Comparison of ENCODE assay signal across 22 cellular contexts in genomic region chr11:36110698-36111410, GRCh38.
DNase-seq lines count a peak whose midpoint lies in the region; ATAC-seq and TF ChIP-seq lines count a peak whose summit lies in the region.
"Had no signal": no experiment of that assay in that cellular context is flagged by ENCODE, and none has a peak within 500 bp of the region (broad histone marks: within the 10 kb centered on the region; RNA-seq: fewer than 3 reads in every experiment).

No MANE protein-coding gene starts in this region.

- peaks cover 14 to 47% of the 10 kb centered on the region in 2 donors for H3K9me3 ChIP-seq in neuronal stem cell (replicated peaks in 1 of 2; ENCODE audit: control insufficient read depth in 2 of 2, insufficient read depth in 1 of 2, low read depth in 1 of 2, low read length in 2 of 2)
- H3K9me3 ChIP-seq in smooth muscle cell (replicated peaks; ENCODE audit: low read depth) = peaks cover 2% of the 10 kb centered on the region

- H3K4me2 ChIP-seq in neuronal stem cell (ENCODE audit: insufficient read depth, low read length, poor library complexity, severe bottlenecking) (peak overlapping the region; percentile 54), smooth muscle cell (no peak overlapping the region)
- H3K4me2 ChIP-seq: BLaER1, PC-9 had no signal

- H3K18ac ChIP-seq in neuronal stem cell (ENCODE audit: low read length) = peak overlapping the region; percentile 87

- H4K8ac ChIP-seq in neuronal stem cell (ENCODE audit: low read depth, low read length) = peak overlapping the region; percentile 66

- H3K27me3 ChIP-seq in dorsolateral prefrontal cortex = no peaks in the 10 kb centered on the region
- H3K27me3 ChIP-seq in neuronal stem cell (ENCODE audit: control insufficient read depth in 3 of 3, insufficient read depth in 3 of 3, low read depth in 1 of 3, low read length in 3 of 3) = no peaks in the 10 kb centered on the region
- no peaks in the 10 kb centered on the region for H3K27me3 ChIP-seq in smooth muscle cell (ENCODE audit: low read depth)
- H3K27me3 ChIP-seq: BLaER1, body of pancreas, tibial artery had no signal

- H3K4me1 ChIP-seq in neuronal stem cell (ENCODE audit: control insufficient read depth in 2 of 2, insufficient read depth in 1 of 2, low read depth in 1 of 2, low read length in 2 of 2) = peaks cover 27 to 29% of the 10 kb centered on the region in 2 donors
- peaks cover 28% of the 10 kb centered on the region for H3K4me1 ChIP-seq in smooth muscle cell (ENCODE audit: low read depth)
- H3K4me1 ChIP-seq: BLaER1, body of pancreas, psoas muscle, spleen, tibial artery had no signal

- H2BK15ac ChIP-seq in neuronal stem cell (ENCODE audit: low read length) = no peak overlapping the region

- no peaks in the 10 kb centered on the region for H3K79me2 ChIP-seq in smooth muscle cell (ENCODE audit: low read depth)

- H3K14ac ChIP-seq in neuronal stem cell (ENCODE audit: low read length) = no peak overlapping the region

- WGBS in neuronal stem cell (ENCODE audit: extremely low coverage in 2 of 2, insufficient read length in 2 of 2, insufficient replicate concordance in 1 of 2), 2 donors = no CpG with 5 or more reads among the region's 8 CpGs
- 71% methylated on average over 8 of the region's 8 CpGs for WGBS in smooth muscle cell (ENCODE audit: low lambda C conversion rate)

- H2AFZ ChIP-seq in neuronal stem cell (ENCODE audit: low read length) (no peak overlapping the region), smooth muscle cell (ENCODE audit: low read depth) (no peak overlapping the region)
- H2AFZ ChIP-seq: PC-9 had no signal

- no peak for ATAC-seq in activated CD4-positive, CD25-positive, alpha-beta regulatory T cell treated with anti-CD3 and anti-CD28 coated beads, Interleukin-2, amount 50 U/mL, for 24 hours
- ATAC-seq: body of pancreas; naive thymus-derived CD8-positive, alpha-beta T cell; psoas muscle had no signal

- peak overlapping the region; percentile 16 for H4K91ac ChIP-seq in neuronal stem cell (ENCODE audit: low read depth, low read length, poor library complexity)

- DNase-seq in NCI-H2171 treated with DMSO at 0.1 percent for 48 hours (lab: John Stamatoyannopoulos, UW) (peak; percentile 60), NCI-H2171 (lab: John Stamatoyannopoulos, UW) (no peak), NCI-H2196 treated with DMSO at 0.1 percent for 48 hours (lab: John Stamatoyannopoulos, UW; ENCODE audit: unreplicated experiment) (peak; percentile 17), dorsolateral prefrontal cortex (no peak), neuronal stem cell (ENCODE audit: low spot score) (no peak), smooth muscle cell (lab: John Stamatoyannopoulos, UW; ENCODE audit: unreplicated experiment) (no peak), DMS114 treated with DMSO at 0.1 percent for 48 hours (lab: John Stamatoyannopoulos, UW; ENCODE audit: unreplicated experiment) (no peak)
- DNase-seq: activated naive CD4-positive, alpha-beta T cell treated with anti-CD3 and anti-CD28 coated beads, Interleukin-2, amount 50 U/mL, for 16 hours; body of pancreas; GOT3; immature natural killer cell; Karpas-422; naive thymus-derived CD8-positive, alpha-beta T cell; NCI-H524 treated with DMSO at 0.1 percent for 48 hours; PC-9; psoas muscle; spleen; T-helper 9 cell; tibial artery had no signal

- intact Hi-C loops in dorsolateral prefrontal cortex (cut with DNase I) = no loop called here

- peak overlapping the region; percentile 47 for H2BK12ac ChIP-seq in neuronal stem cell (ENCODE audit: low read length)

- TF ChIP-seq CTCF in dorsolateral prefrontal cortex (IDR thresholded peaks at IDR 0.05 in 54 of 56, conservative IDR thresholded peaks at IDR 0.05 in 2 of 56; ENCODE audit: low read depth in 1 of 56, partially characterized antibody in 56 of 56) = no peak
- no peak for TF ChIP-seq CTCF in smooth muscle cell (IDR thresholded peaks at IDR 0.05; ENCODE audit: borderline replicate concordance, insufficient read depth, poor library complexity, severe bottlenecking)

- H3K23ac ChIP-seq in neuronal stem cell (ENCODE audit: low read depth, low read length, poor library complexity) = no peak overlapping the region

- peak overlapping the region; percentile 24 for H3K9ac ChIP-seq in neuronal stem cell (ENCODE audit: low read depth, low read length, poor library complexity)
- H3K9ac ChIP-seq in smooth muscle cell (ENCODE audit: low read depth) = no peak overlapping the region
- H3K9ac ChIP-seq: BLaER1 had no signal

- no peaks in the 10 kb centered on the region for H4K20me1 ChIP-seq in smooth muscle cell (ENCODE audit: low read depth)

- H3K36me3 ChIP-seq in neuronal stem cell (replicated peaks in 1 of 2; ENCODE audit: control insufficient read depth in 2 of 2, insufficient read depth in 2 of 2, low read length in 2 of 2) = peaks cover 14 to 57% of the 10 kb centered on the region in 2 donors
- no peaks in the 10 kb centered on the region for H3K36me3 ChIP-seq in smooth muscle cell (ENCODE audit: low read depth)
- H3K36me3 ChIP-seq: spleen had no signal

- H3F3A ChIP-seq in smooth muscle cell (ENCODE audit: low read depth) = no peaks in the 10 kb centered on the region

- peak overlapping the region; percentile 20 for H3K4ac ChIP-seq in neuronal stem cell (ENCODE audit: low read length)

- H3K79me1 ChIP-seq in neuronal stem cell (ENCODE audit: low read depth, low read length) = peaks cover 7% of the 10 kb centered on the region

- H3K27ac ChIP-seq in dorsolateral prefrontal cortex (peak overlapping the region in 35 of 59 donors; percentile 5 to 82 (median 57)), neuronal stem cell (replicated peaks; ENCODE audit: low read length) (peak overlapping the region; percentile 99), smooth muscle cell (ENCODE audit: low read depth) (no peak overlapping the region)
- H3K27ac ChIP-seq: BLaER1, body of pancreas, PC-9, psoas muscle, spleen, tibial artery had no signal

- H2BK5ac ChIP-seq in neuronal stem cell (ENCODE audit: low read length) = peak overlapping the region; percentile 93

- peak overlapping the region; percentile 61 for H2AK5ac ChIP-seq in neuronal stem cell (ENCODE audit: low read depth, low read length)

- H2BK120ac ChIP-seq in neuronal stem cell (ENCODE audit: low read depth, low read length) = peak overlapping the region; percentile 90

- H3K4me3 ChIP-seq in dorsolateral prefrontal cortex (peak overlapping the region in 2 of 59 donors; percentile 8 to 11), neuronal stem cell (ENCODE audit: low read length in 2 of 2) (no peak overlapping the region), smooth muscle cell (no peak overlapping the region)
- H3K4me3 ChIP-seq: BLaER1, body of pancreas, lung, PC-9, psoas muscle, spleen, tibial artery had no signal

Comparison
In these comparisons a context has a peak if more than half of its experiments do, and no peak if none do; other contexts are left out.
1. DNase-seq: peak in NCI-H2171 treated with DMSO at 0.1 percent for 48 hours (single experiment) and NCI-H2196 treated with DMSO at 0.1 percent for 48 hours (single experiment); none in NCI-H2171 (single experiment), dorsolateral prefrontal cortex (0 of 10), neuronal stem cell (single experiment), smooth muscle cell (single experiment) and DMS114 treated with DMSO at 0.1 percent for 48 hours (single experiment).